In genomic region chr10:69789164-69789576, GRCh38 we compare ENCODE assay signal across 11 cellular contexts. TPM values are rescaled to one million over a fixed set of nuclear protein-coding genes. Genes with fewer than 3 reads are reported as not detected.
DNase-seq lines count a peak whose midpoint lies in the region; ATAC-seq and TF ChIP-seq lines count a peak whose summit lies in the region.
"Had no signal": no experiment of that assay in that cellular context is flagged by ENCODE, and none has a peak within 500 bp of the region (broad histone marks: within the 10 kb centered on the region; RNA-seq: fewer than 3 reads in every experiment).

No MANE protein-coding gene starts in this region.

- no TSS peak for BruUV-seq in PC-9 (replicated peaks; lab: Mats Ljungman, UMichigan)

- TF ChIP-seq CTCF in GM12872 (IDR thresholded peaks at IDR 0.05; ENCODE audit: insufficient read depth, low read depth, low read length) (peak; percentile 80), PC-9 (conservative IDR thresholded peaks at IDR 0.05) (peak; percentile 94), foreskin fibroblast (IDR thresholded peaks at IDR 0.05; ENCODE audit: low read depth, low read length) (peak; percentile 85), smooth muscle cell (IDR thresholded peaks at IDR 0.05; ENCODE audit: borderline replicate concordance, insufficient read depth, poor library complexity, severe bottlenecking) (peak; percentile 79)

- H3K27me3 ChIP-seq in PC-9 (ENCODE audit: insufficient read depth, low read depth) (peaks cover 22% of the 10 kb centered on the region; the same call in 1 of the 2 replicates), smooth muscle cell (ENCODE audit: low read depth) (no peaks in the 10 kb centered on the region)

- H2AFZ ChIP-seq in PC-9 (no peak overlapping the region), smooth muscle cell (ENCODE audit: low read depth) (no peak overlapping the region)

- H3K36me3 ChIP-seq in PC-9 (ENCODE audit: low read depth): no peaks in the 10 kb centered on the region
- no peaks in the 10 kb centered on the region for H3K36me3 ChIP-seq in smooth muscle cell (ENCODE audit: low read depth)

- H3K79me2 ChIP-seq in PC-9 (ENCODE audit: low read depth) (no peaks in the 10 kb centered on the region), smooth muscle cell (ENCODE audit: low read depth) (no peaks in the 10 kb centered on the region)

- H3K4me2 ChIP-seq in PC-9: no peak overlapping the region
- H3K4me2 ChIP-seq in smooth muscle cell: no peak overlapping the region

- no peaks in the 10 kb centered on the region for H4K20me1 ChIP-seq in PC-9 (ENCODE audit: insufficient read depth)
- H4K20me1 ChIP-seq in smooth muscle cell (ENCODE audit: low read depth): no peaks in the 10 kb centered on the region

- CTCF ChIA-PET in PC-9 (lab: Charles Lee): interaction anchor here (0.6 to 0.7 kb wide), 2 partner anchors 10 to 88 kb away, joined by 3 read pairs; no protein-coding TSS in a partner anchor

- H3K27ac ChIP-seq in PC-9 (no peak overlapping the region), smooth muscle cell (ENCODE audit: low read depth) (no peak overlapping the region)

- H3K9me3 ChIP-seq in PC-9 (ENCODE audit: insufficient read depth, low read depth): no peaks in the 10 kb centered on the region
- H3K9me3 ChIP-seq in smooth muscle cell (replicated peaks; ENCODE audit: low read depth): no peaks in the 10 kb centered on the region

- no peak overlapping the region for H3K4me3 ChIP-seq in PC-9
- no peak overlapping the region for H3K4me3 ChIP-seq in foreskin fibroblast (ENCODE audit: low read depth in 1 of 2, low read length in 2 of 2)
- no peak overlapping the region for H3K4me3 ChIP-seq in smooth muscle cell

- H3K9me2 ChIP-seq in PC-9 (ENCODE audit: insufficient read depth): no peaks in the 10 kb centered on the region

- H3K4me1 ChIP-seq in PC-9 (replicated peaks; ENCODE audit: insufficient read depth) (no peaks in the 10 kb centered on the region), smooth muscle cell (ENCODE audit: low read depth) (no peaks in the 10 kb centered on the region)

- 43% methylated on average over 4 of the region's 4 CpGs for WGBS in smooth muscle cell (ENCODE audit: low lambda C conversion rate)

- intact Hi-C loops in PC-9 (cut with micrococcal nuclease; ENCODE audit: unreplicated experiment): no loop called here

- no peak for DNase-seq in PC-9
- no peak for DNase-seq in foreskin fibroblast
- no peak for DNase-seq in smooth muscle cell (lab: John Stamatoyannopoulos, UW; ENCODE audit: unreplicated experiment)
- no peak for DNase-seq in activated T-cell treated with anti-CD3 and anti-CD28 coated beads, Interleukin-2, amount 50 U/mL, for 1 hour
- DNase-seq: head of caudate nucleus, NCI-H1694 treated with DMSO at 0.1 percent for 48 hours, substantia nigra had no signal

- H3K9ac ChIP-seq in smooth muscle cell (ENCODE audit: low read depth): no peak overlapping the region

- H3F3A ChIP-seq in PC-9 (ENCODE audit: insufficient read depth, low read depth): no peaks in the 10 kb centered on the region
- no peaks in the 10 kb centered on the region for H3F3A ChIP-seq in smooth muscle cell (ENCODE audit: low read depth)

- no peak for ATAC-seq in HG03108 (IDR thresholded peaks at IDR 0.05; ENCODE audit: unreplicated experiment)
- no peak for ATAC-seq in GM21825 (IDR thresholded peaks at IDR 0.05; ENCODE audit: unreplicated experiment)
- ATAC-seq: sciatic nerve had no signal

- POLR2A ChIA-PET in PC-9 (lab: Charles Lee; ENCODE audit: unreplicated experiment): no interaction called here

RNA-seq across cellular contexts. Expression of gene COL13A1, which starts 12.5 kb away (rescaled TPM):
- total RNA-seq in PC-9 (2021): 0.73 and 1.6 TPM in 2 replicates
- 4.9 and 6.1 TPM in 2 replicates for total RNA-seq in smooth muscle cell
- 11.6 and 15.0 TPM in 2 replicates for polyA plus RNA-seq in smooth muscle cell
